In the genomic region with DNA sequence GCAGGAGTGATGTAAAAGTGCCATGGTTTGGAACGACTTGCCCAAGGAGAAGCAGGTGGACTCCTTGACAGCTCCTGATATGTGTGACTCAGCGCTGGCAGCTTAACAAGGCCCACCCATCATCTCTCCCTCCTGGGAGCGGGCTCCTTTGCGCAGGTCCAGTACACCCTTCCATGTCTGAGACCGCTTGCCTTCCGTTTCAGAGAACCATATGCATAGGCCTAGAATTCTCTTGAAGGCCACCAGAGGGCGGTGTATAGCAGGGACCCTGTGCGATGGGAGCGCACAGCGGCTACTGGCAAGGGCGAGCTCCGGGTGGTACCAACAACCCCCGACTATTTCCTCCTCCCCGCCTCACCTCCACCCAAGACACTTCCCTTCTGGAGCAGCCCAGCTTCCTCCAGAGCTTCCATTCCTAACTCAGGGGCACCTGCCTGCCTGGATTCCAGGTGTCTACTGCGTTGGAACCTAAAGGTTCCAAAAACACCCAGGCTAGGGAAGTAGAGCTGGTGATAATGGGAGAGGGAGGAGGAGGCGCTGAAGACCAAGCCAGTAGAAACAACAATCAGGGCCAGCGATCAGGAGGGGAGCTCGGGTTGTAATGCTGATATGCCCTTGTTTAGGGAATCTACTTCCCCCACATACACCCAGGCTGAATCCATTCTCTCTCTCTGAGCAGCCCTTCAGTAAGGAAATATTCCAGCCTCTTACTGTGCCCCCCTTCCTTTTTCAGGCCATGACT, we compare ENCODE assay signal across 1 cellular context.
TF ChIP-seq lines count a peak whose summit lies in the region.

No MANE protein-coding gene starts in this region.

TF ChIP-seq in WTC11, 78 proteins besides CTCF, POLR2A, EP300 and RAD21 (continued from another document):
- TF ChIP-seq, protein P1, sequence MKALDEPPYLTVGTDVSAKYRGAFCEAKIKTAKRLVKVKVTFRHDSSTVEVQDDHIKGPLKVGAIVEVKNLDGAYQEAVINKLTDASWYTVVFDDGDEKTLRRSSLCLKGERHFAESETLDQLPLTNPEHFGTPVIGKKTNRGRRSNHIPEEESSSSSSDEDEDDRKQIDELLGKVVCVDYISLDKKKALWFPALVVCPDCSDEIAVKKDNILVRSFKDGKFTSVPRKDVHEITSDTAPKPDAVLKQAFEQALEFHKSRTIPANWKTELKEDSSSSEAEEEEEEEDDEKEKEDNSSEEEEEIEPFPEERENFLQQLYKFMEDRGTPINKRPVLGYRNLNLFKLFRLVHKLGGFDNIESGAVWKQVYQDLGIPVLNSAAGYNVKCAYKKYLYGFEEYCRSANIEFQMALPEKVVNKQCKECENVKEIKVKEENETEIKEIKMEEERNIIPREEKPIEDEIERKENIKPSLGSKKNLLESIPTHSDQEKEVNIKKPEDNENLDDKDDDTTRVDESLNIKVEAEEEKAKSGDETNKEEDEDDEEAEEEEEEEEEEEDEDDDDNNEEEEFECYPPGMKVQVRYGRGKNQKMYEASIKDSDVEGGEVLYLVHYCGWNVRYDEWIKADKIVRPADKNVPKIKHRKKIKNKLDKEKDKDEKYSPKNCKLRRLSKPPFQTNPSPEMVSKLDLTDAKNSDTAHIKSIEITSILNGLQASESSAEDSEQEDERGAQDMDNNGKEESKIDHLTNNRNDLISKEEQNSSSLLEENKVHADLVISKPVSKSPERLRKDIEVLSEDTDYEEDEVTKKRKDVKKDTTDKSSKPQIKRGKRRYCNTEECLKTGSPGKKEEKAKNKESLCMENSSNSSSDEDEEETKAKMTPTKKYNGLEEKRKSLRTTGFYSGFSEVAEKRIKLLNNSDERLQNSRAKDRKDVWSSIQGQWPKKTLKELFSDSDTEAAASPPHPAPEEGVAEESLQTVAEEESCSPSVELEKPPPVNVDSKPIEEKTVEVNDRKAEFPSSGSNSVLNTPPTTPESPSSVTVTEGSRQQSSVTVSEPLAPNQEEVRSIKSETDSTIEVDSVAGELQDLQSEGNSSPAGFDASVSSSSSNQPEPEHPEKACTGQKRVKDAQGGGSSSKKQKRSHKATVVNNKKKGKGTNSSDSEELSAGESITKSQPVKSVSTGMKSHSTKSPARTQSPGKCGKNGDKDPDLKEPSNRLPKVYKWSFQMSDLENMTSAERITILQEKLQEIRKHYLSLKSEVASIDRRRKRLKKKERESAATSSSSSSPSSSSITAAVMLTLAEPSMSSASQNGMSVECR (CRISPR knock-in tag; IDR thresholded peaks at IDR 0.05; ENCODE audit: borderline replicate concordance), result no peak
- TF ChIP-seq JUN (CRISPR knock-in tag; IDR thresholded peaks at IDR 0.05) (no peak), SMAD4 (CRISPR knock-in tag; IDR thresholded peaks at IDR 0.05) (no peak), SOX15 (CRISPR knock-in tag; IDR thresholded peaks at IDR 0.05) (no peak), OVOL2 (CRISPR knock-in tag; IDR thresholded peaks at IDR 0.05; ENCODE audit: borderline replicate concordance) (no peak), ETV6 (CRISPR knock-in tag; IDR thresholded peaks at IDR 0.05) (0 out of 2 replicates have a peak, but pooled peaks have one; percentile 25)
- TF ChIP-seq, protein P2, sequence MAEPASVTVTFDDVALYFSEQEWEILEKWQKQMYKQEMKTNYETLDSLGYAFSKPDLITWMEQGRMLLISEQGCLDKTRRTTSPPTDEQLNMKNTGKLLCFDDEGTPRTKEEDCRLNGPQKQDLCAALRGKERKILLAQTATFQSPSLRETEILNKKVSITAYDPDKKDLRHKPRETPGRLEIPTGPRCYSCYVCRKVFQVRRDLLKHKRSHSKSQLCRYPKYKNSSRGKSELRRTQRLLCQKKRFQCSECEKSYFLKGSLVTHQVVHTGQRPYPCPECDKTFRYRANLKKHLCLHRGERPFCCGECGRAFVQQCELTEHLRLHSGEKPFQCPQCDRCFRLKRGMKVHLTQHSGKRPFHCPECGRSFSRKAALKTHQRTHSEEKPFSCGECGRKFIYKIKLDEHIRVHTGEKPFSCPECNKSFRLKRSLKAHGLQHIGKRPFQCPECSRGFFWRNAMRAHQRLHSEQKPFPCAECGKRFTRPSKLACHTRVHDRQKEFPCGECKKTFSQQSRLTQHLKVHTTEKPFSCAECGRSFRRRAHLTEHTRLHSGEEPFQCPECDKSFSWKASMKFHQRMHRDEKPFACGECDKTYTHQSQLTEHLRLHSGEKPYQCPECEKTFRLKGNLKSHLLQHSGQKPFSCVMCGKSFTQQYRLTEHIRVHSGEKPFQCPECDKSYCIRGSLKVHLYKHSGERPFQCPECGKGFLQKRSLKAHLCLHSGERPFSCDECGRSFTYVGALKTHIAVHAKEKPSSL (CRISPR knock-in tag; conservative IDR thresholded peaks at IDR 0.05), result no peak
- TF ChIP-seq, protein P3, sequence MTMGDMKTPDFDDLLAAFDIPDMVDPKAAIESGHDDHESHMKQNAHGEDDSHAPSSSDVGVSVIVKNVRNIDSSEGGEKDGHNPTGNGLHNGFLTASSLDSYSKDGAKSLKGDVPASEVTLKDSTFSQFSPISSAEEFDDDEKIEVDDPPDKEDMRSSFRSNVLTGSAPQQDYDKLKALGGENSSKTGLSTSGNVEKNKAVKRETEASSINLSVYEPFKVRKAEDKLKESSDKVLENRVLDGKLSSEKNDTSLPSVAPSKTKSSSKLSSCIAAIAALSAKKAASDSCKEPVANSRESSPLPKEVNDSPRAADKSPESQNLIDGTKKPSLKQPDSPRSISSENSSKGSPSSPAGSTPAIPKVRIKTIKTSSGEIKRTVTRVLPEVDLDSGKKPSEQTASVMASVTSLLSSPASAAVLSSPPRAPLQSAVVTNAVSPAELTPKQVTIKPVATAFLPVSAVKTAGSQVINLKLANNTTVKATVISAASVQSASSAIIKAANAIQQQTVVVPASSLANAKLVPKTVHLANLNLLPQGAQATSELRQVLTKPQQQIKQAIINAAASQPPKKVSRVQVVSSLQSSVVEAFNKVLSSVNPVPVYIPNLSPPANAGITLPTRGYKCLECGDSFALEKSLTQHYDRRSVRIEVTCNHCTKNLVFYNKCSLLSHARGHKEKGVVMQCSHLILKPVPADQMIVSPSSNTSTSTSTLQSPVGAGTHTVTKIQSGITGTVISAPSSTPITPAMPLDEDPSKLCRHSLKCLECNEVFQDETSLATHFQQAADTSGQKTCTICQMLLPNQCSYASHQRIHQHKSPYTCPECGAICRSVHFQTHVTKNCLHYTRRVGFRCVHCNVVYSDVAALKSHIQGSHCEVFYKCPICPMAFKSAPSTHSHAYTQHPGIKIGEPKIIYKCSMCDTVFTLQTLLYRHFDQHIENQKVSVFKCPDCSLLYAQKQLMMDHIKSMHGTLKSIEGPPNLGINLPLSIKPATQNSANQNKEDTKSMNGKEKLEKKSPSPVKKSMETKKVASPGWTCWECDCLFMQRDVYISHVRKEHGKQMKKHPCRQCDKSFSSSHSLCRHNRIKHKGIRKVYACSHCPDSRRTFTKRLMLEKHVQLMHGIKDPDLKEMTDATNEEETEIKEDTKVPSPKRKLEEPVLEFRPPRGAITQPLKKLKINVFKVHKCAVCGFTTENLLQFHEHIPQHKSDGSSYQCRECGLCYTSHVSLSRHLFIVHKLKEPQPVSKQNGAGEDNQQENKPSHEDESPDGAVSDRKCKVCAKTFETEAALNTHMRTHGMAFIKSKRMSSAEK (CRISPR knock-in tag; IDR thresholded peaks at IDR 0.05; ENCODE audit: borderline replicate concordance), result no peak
- TF ChIP-seq, protein P4, sequence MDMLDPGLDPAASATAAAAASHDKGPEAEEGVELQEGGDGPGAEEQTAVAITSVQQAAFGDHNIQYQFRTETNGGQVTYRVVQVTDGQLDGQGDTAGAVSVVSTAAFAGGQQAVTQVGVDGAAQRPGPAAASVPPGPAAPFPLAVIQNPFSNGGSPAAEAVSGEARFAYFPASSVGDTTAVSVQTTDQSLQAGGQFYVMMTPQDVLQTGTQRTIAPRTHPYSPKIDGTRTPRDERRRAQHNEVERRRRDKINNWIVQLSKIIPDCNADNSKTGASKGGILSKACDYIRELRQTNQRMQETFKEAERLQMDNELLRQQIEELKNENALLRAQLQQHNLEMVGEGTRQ (CRISPR knock-in tag; IDR thresholded peaks at IDR 0.05), result no peak
- TF ChIP-seq, protein P5, sequence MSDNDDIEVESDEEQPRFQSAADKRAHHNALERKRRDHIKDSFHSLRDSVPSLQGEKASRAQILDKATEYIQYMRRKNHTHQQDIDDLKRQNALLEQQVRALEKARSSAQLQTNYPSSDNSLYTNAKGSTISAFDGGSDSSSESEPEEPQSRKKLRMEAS (CRISPR knock-in tag; IDR thresholded peaks at IDR 0.05), result no peak
